8 cellular contexts compared by ENCODE assay signal in the genomic region with DNA sequence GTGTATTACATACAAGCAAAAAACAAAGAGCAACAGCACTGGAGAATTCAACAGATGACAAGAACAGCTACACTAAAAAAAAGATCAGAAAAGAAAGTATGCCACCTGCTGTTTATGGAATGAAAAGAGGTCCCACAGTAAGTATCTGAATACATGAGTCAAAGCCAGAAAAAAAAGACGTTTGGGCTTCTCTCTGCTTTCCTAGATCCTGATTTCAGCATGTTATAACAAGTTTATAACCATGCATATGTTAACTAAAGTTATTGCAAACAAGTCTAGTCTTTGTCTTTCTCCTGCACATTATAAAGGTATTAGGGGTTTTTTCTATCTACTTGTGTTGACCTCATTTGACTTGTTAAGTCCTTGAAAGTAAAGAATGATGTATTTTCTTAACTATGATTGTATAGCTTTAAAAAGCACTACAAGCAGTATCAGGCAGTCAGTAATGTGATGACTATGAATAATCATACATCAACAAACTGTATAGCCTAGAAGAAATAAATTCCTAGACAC.
DNase-seq lines count a peak whose midpoint lies in the region; ATAC-seq and TF ChIP-seq lines count a peak whose summit lies in the region.

No MANE protein-coding gene starts in this region.

- H3K4me1 ChIP-seq in DOHH2 (ENCODE audit: control insufficient read depth, low read length), result no peaks in the 10 kb centered on the region
- no peaks in the 10 kb centered on the region for H3K4me1 ChIP-seq in psoas muscle

- TF ChIP-seq CTCF in DOHH2 (IDR thresholded peaks at IDR 0.05; ENCODE audit: low read depth, low read length, poor library complexity, severe bottlenecking) (peak; percentile 41), psoas muscle (IDR thresholded peaks at IDR 0.05) (peak; percentile 54)

- 0 to 6% (median 5%) methylated on average over 1 of the region's 1 CpG for WGBS in psoas muscle, 3 donors

- H3K27ac ChIP-seq in DOHH2 (ENCODE audit: low read depth, low read length) (no peak overlapping the region), psoas muscle (no peak overlapping the region)

- H3K27me3 ChIP-seq in DOHH2 (ENCODE audit: control insufficient read depth, low read length), result no peaks in the 10 kb centered on the region
- no peaks in the 10 kb centered on the region for H3K27me3 ChIP-seq in psoas muscle (ENCODE audit: insufficient read depth in 3 of 3, low read length in 2 of 3)

- H3F3A ChIP-seq in DOHH2 (ENCODE audit: control insufficient read depth, insufficient read depth), result no peaks in the 10 kb centered on the region

- no peaks in the 10 kb centered on the region for H4K20me1 ChIP-seq in DOHH2 (ENCODE audit: control insufficient read depth, insufficient read depth, low read depth, low read length)

- intact Hi-C loops in psoas muscle (cut with DNase I), result loop anchor here (5.0 to 10.0 kb wide), 3 partner anchors 171 to 196 kb away; no protein-coding TSS in a partner anchor

- H3K4me3 ChIP-seq in DOHH2 (ENCODE audit: low read length) (no peak overlapping the region), psoas muscle (no peak overlapping the region)

- no peak overlapping the region for H3K4me2 ChIP-seq in DOHH2 (ENCODE audit: low read length)

- H3K9me2 ChIP-seq in DOHH2 (replicated peaks; ENCODE audit: control insufficient read depth, low read length), result no peaks in the 10 kb centered on the region

- peak; percentile 58 for DNase-seq in SHP77 treated with DMSO at 0.1 percent for 48 hours (lab: John Stamatoyannopoulos, UW)
- peak; percentile 78 for DNase-seq in fibroblast of gingiva (ENCODE audit: low read depth)
- DNase-seq in psoas muscle, result no peak
- DNase-seq in activated gamma-delta T cell (lab: John Stamatoyannopoulos, UW), result no peak

- ATAC-seq in GM19397 (IDR thresholded peaks at IDR 0.05; ENCODE audit: unreplicated experiment) (peak; percentile 69), HG03521 (IDR thresholded peaks at IDR 0.05; ENCODE audit: unreplicated experiment) (peak; percentile 82), psoas muscle (peak; percentile 56 to 72 (median 66)), HG02840 (IDR thresholded peaks at IDR 0.05; ENCODE audit: low FRiP score, unreplicated experiment) (no peak)

- no peaks in the 10 kb centered on the region for H3K79me2 ChIP-seq in DOHH2 (ENCODE audit: control insufficient read depth, low read length)

- H3K36me3 ChIP-seq in DOHH2 (ENCODE audit: control insufficient read depth, low read length) (no peaks in the 10 kb centered on the region), psoas muscle (ENCODE audit: insufficient read depth in 1 of 2, low read depth in 1 of 2) (no peaks in the 10 kb centered on the region)

- H3K9me3 ChIP-seq in DOHH2 (ENCODE audit: control insufficient read depth, insufficient read depth, low read length) (no peaks in the 10 kb centered on the region), psoas muscle (no peaks in the 10 kb centered on the region)

Comparison
In these comparisons a context has a peak if more than half of its experiments do, and no peak if none do; other contexts are left out.
1. DNase-seq: peak in SHP77 treated with DMSO at 0.1 percent for 48 hours (single experiment) and fibroblast of gingiva (single experiment); none in psoas muscle (0 of 2) and activated gamma-delta T cell (single experiment).